In the genomic region with DNA sequence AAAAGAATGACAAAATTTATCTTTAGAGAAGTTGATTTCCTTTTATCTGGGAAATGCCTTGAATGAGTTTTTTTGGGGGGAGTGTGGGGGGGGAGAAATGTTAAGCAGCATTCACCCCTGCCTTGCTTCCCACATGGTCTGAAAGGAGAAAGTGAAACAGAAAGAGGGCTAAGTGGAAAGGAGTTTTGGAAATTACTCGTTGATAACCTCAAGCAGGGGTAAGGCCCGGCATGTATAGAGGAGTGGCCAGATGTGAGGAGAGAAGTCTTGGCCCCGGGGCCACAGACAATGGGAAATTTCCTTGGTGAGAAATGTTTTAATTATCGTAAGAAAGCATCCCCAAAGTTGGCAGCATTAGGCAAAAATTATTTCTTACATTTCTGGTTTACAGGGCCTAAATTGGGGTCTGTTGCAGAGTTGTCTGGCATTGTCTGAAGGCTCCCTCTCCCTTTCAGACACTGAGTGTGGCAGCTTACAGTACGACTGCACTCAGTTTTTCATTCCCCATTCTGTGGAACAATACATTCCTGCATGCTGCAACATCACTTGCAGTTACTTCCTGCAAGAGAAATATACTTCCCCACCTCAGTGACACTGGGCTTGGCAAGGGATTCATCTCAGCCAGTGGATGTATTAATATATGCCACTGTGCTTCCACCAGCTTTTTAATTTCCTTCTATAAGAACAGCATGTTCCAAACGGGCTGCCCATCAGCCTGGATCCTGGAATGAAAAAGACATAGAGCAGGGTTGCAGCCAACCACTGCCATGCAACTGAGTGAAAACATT, we compare ENCODE assay signal across 9 cellular contexts. TPM values are rescaled to one million over a fixed set of nuclear protein-coding genes. Genes with fewer than 3 reads are reported as not detected.
DNase-seq lines count a peak whose midpoint lies in the region; ATAC-seq and TF ChIP-seq lines count a peak whose summit lies in the region.
"Had no signal": no experiment of that assay in that cellular context is flagged by ENCODE, and none has a peak within 500 bp of the region (broad histone marks: within the 10 kb centered on the region; RNA-seq: fewer than 3 reads in every experiment).

No MANE protein-coding gene starts in this region.

- no peak for DNase-seq in heart right ventricle
- no peak for DNase-seq in LoVo (ENCODE audit: low spot score)
- DNase-seq in NCI-H2029 (lab: John Stamatoyannopoulos, UW) = no peak
- DNase-seq in NCI-H1436 treated with DMSO at 0.1 percent for 48 hours (lab: John Stamatoyannopoulos, UW) = no peak
- DNase-seq in NCI-H128 (lab: John Stamatoyannopoulos, UW; ENCODE audit: unreplicated experiment) = no peak
- DNase-seq: activated CD4-positive, alpha-beta memory T cell treated with anti-CD3 and anti-CD28 coated beads for 36 hours had no signal

- peak overlapping the region in 9 of 10 donors; percentile 20 to 68 (median 40) for H3K27ac ChIP-seq in heart right ventricle

- peak overlapping the region in 1 of 10 donors; percentile 4 for H3K4me3 ChIP-seq in heart right ventricle

- WGBS in heart right ventricle, 2 donors = 30 to 33% methylated on average over 6 of the region's 6 CpGs

- ATAC-seq in GM18508 (IDR thresholded peaks at IDR 0.05; ENCODE audit: insufficient read depth, unreplicated experiment) = peak; percentile 89
- ATAC-seq in GM21528 (IDR thresholded peaks at IDR 0.05; ENCODE audit: low FRiP score, unreplicated experiment) = peak; percentile 79
- peak; percentile 83 for ATAC-seq in HG03469 (IDR thresholded peaks at IDR 0.05; ENCODE audit: unreplicated experiment)
- peak; percentile 35 to 95 (median 66) for ATAC-seq in heart right ventricle

- peaks cover 3 to 31% (median 16%) of the 10 kb centered on the region in 9 donors for H3K4me1 ChIP-seq in heart right ventricle

- intact Hi-C loops in heart right ventricle (cut with DNase I) = no loop called here

- no peaks in the 10 kb centered on the region for H3K27me3 ChIP-seq in heart right ventricle

- H3K36me3 ChIP-seq in heart right ventricle = peaks cover 0 to 40% (median 13%) of the 10 kb centered on the region in 9 donors

- H3K9me3 ChIP-seq in heart right ventricle = no peaks in the 10 kb centered on the region

- TF ChIP-seq CTCF in heart right ventricle (IDR thresholded peaks at IDR 0.05) = no peak

RNA-seq across cellular contexts. Expression of gene B3GALNT1, which starts 23.3 kb away (rescaled TPM):
- total RNA-seq in heart right ventricle = 10 to 100 TPM; 45.7 to 85.1 (median 76.4) TPM
- polyA plus RNA-seq in heart right ventricle = 10 to 100 TPM; 18.7 to 19.5 TPM
